In the genomic region with DNA sequence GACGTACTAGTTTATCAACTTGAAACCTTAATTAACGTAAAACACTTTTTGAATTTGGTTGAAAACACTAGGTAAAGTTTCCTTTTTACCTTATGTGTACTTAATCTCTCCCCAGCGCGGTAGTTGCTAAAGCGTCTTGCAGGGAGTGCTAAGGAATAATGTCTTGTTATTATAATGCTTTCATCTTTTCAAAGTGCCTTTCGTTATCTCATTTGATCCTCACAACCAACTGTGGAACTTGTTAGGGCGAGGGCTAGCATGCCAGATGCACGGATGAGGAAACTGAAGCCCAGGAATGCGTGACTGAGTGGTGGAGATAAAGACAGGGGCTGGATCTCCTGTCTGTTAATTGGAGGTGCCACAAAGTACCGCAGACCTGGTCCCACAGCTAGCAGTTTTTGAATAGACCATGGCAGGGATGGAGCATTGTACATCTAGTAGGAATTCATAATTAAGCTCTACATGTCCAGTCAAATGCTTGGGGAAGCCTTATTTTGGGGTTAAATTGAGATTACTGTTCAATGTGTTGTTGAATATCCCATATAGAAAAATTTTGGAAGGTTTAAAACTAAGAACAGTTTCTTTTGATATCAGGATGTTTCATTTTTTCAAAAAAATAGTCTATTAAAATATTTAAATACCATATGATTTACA, we compare ENCODE assay signal across 1 cellular context.
TF ChIP-seq lines count a peak whose summit lies in the region.

No MANE protein-coding gene starts in this region.

TF ChIP-seq in K562, 482 proteins besides CTCF, POLR2A, EP300 and RAD21 (continued from another document and continues in another):
- TF ChIP-seq ZNF232 (CRISPR knock-in tag; IDR thresholded peaks at IDR 0.05) (no peak), HDGF (IDR thresholded peaks at IDR 0.05) (no peak), SIN3A (IDR thresholded peaks at IDR 0.05; ENCODE audit: borderline replicate concordance in 2 of 2, control insufficient read depth in 1 of 2, low read depth in 2 of 2, low read length in 2 of 2) (no peak), ZNF75A (CRISPR knock-in tag; IDR thresholded peaks at IDR 0.05) (no peak), HDAC6 (IDR thresholded peaks at IDR 0.05; ENCODE audit: low read depth, low read length) (no peak), HDAC3 (IDR thresholded peaks at IDR 0.05; ENCODE audit: borderline replicate concordance, partially characterized antibody) (peak; percentile 62), CEBPB (tag; IDR thresholded peaks at IDR 0.05) (peak; percentile 72), PYGO2 (tag; IDR thresholded peaks at IDR 0.05) (no peak), THAP12 (CRISPR knock-in tag; IDR thresholded peaks at IDR 0.05) (no peak), BRD9 (IDR thresholded peaks at IDR 0.05; ENCODE audit: low read depth, partially characterized antibody) (no peak), FOXK1 (CRISPR knock-in tag; IDR thresholded peaks at IDR 0.05; ENCODE audit: borderline replicate concordance) (no peak), NKRF (IDR thresholded peaks at IDR 0.05; ENCODE audit: borderline replicate concordance) (no peak), CHD4 (IDR thresholded peaks at IDR 0.05; ENCODE audit: insufficient read depth, insufficient replicate concordance, low read depth, low read length, poor library complexity, severe bottlenecking) (no peak), TCFL5 (CRISPR knock-in tag; conservative IDR thresholded peaks at IDR 0.05) (no peak), GABPA (tag; conservative IDR thresholded peaks at IDR 0.05; ENCODE audit: low read depth) (no peak), FOXP1 (CRISPR knock-in tag; IDR thresholded peaks at IDR 0.05) (no peak), SRSF3 (IDR thresholded peaks at IDR 0.05; ENCODE audit: insufficient read depth, low read length) (no peak), SREBF2 (CRISPR knock-in tag; IDR thresholded peaks at IDR 0.05) (no peak), SMAD2 (IDR thresholded peaks at IDR 0.05; ENCODE audit: low read depth, low read length) (no peak), ZNF431 (CRISPR knock-in tag; IDR thresholded peaks at IDR 0.05) (no peak), RCOR1 (IDR thresholded peaks at IDR 0.05; ENCODE audit: borderline replicate concordance in 1 of 2, low read depth in 2 of 2, low read length in 2 of 2) (peak; percentile 93 to 98), ASH1L (IDR thresholded peaks at IDR 0.05; ENCODE audit: borderline replicate concordance, low read depth, partially characterized antibody) (no peak), CREB1 (IDR thresholded peaks at IDR 0.05) (peak; percentile 71; the same call in 1 of the 2 replicates), CREB1 (CRISPR knock-in tag; IDR thresholded peaks at IDR 0.05) (no peak; the same call in 1 of the 2 replicates), SAFB2 (IDR thresholded peaks at IDR 0.05; ENCODE audit: borderline replicate concordance, low read depth, low read length, severe bottlenecking) (no peak), THRAP3 (IDR thresholded peaks at IDR 0.05; ENCODE audit: borderline replicate concordance) (no peak), ZNF655 (CRISPR knock-in tag; IDR thresholded peaks at IDR 0.05) (no peak), ZNF695 (CRISPR knock-in tag; IDR thresholded peaks at IDR 0.05) (no peak), MCM3 (IDR thresholded peaks at IDR 0.05) (no peak), SNIP1 (IDR thresholded peaks at IDR 0.05; ENCODE audit: low read depth) (no peak), TAF9B (IDR thresholded peaks at IDR 0.05; ENCODE audit: partially characterized antibody) (no peak), ZKSCAN3 (CRISPR knock-in tag; IDR thresholded peaks at IDR 0.05) (no peak), FOXJ2 (tag; IDR thresholded peaks at IDR 0.05) (no peak), NBN (IDR thresholded peaks at IDR 0.05; ENCODE audit: low read depth) (peak; percentile 53; the same call in 1 of the 2 replicates), TFAP4 (CRISPR knock-in tag; IDR thresholded peaks at IDR 0.05; ENCODE audit: borderline replicate concordance) (no peak), MCM5 (IDR thresholded peaks at IDR 0.05; ENCODE audit: low read depth) (no peak), FOXA1 (IDR thresholded peaks at IDR 0.05; ENCODE audit: borderline replicate concordance) (no peak), SMARCB1 (IDR thresholded peaks at IDR 0.05; ENCODE audit: insufficient read length, low read depth) (no peak), SMARCE1 (IDR thresholded peaks at IDR 0.05) (peak; percentile 81), FOXA3 (CRISPR knock-in tag; conservative IDR thresholded peaks at IDR 0.05 in 1 of 2, IDR thresholded peaks at IDR 0.05 in 1 of 2) (no peak), MECOM (CRISPR knock-in tag; IDR thresholded peaks at IDR 0.05) (peak; percentile 74; the same call in 1 of the 2 replicates), ZNF668 (CRISPR knock-in tag; IDR thresholded peaks at IDR 0.05) (no peak)
- TF ChIP-seq, protein P1, sequence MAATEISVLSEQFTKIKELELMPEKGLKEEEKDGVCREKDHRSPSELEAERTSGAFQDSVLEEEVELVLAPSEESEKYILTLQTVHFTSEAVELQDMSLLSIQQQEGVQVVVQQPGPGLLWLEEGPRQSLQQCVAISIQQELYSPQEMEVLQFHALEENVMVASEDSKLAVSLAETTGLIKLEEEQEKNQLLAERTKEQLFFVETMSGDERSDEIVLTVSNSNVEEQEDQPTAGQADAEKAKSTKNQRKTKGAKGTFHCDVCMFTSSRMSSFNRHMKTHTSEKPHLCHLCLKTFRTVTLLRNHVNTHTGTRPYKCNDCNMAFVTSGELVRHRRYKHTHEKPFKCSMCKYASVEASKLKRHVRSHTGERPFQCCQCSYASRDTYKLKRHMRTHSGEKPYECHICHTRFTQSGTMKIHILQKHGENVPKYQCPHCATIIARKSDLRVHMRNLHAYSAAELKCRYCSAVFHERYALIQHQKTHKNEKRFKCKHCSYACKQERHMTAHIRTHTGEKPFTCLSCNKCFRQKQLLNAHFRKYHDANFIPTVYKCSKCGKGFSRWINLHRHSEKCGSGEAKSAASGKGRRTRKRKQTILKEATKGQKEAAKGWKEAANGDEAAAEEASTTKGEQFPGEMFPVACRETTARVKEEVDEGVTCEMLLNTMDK (IDR thresholded peaks at IDR 0.05; ENCODE audit: borderline replicate concordance, insufficient read depth, low read depth, low read length, poor library complexity, severe bottlenecking): no peak
- TF ChIP-seq, protein P2, sequence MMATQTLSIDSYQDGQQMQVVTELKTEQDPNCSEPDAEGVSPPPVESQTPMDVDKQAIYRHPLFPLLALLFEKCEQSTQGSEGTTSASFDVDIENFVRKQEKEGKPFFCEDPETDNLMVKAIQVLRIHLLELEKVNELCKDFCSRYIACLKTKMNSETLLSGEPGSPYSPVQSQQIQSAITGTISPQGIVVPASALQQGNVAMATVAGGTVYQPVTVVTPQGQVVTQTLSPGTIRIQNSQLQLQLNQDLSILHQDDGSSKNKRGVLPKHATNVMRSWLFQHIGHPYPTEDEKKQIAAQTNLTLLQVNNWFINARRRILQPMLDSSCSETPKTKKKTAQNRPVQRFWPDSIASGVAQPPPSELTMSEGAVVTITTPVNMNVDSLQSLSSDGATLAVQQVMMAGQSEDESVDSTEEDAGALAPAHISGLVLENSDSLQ (IDR thresholded peaks at IDR 0.05): peak; percentile 71
- TF ChIP-seq, protein P3, sequence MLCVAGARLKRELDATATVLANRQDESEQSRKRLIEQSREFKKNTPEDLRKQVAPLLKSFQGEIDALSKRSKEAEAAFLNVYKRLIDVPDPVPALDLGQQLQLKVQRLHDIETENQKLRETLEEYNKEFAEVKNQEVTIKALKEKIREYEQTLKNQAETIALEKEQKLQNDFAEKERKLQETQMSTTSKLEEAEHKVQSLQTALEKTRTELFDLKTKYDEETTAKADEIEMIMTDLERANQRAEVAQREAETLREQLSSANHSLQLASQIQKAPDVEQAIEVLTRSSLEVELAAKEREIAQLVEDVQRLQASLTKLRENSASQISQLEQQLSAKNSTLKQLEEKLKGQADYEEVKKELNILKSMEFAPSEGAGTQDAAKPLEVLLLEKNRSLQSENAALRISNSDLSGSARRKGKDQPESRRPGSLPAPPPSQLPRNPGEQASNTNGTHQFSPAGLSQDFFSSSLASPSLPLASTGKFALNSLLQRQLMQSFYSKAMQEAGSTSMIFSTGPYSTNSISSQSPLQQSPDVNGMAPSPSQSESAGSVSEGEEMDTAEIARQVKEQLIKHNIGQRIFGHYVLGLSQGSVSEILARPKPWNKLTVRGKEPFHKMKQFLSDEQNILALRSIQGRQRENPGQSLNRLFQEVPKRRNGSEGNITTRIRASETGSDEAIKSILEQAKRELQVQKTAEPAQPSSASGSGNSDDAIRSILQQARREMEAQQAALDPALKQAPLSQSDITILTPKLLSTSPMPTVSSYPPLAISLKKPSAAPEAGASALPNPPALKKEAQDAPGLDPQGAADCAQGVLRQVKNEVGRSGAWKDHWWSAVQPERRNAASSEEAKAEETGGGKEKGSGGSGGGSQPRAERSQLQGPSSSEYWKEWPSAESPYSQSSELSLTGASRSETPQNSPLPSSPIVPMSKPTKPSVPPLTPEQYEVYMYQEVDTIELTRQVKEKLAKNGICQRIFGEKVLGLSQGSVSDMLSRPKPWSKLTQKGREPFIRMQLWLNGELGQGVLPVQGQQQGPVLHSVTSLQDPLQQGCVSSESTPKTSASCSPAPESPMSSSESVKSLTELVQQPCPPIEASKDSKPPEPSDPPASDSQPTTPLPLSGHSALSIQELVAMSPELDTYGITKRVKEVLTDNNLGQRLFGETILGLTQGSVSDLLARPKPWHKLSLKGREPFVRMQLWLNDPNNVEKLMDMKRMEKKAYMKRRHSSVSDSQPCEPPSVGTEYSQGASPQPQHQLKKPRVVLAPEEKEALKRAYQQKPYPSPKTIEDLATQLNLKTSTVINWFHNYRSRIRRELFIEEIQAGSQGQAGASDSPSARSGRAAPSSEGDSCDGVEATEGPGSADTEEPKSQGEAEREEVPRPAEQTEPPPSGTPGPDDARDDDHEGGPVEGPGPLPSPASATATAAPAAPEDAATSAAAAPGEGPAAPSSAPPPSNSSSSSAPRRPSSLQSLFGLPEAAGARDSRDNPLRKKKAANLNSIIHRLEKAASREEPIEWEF (CRISPR knock-in tag; IDR thresholded peaks at IDR 0.05): 0 out of 2 replicates have a peak, but pooled peaks have one; percentile 31
- TF ChIP-seq, protein P4, sequence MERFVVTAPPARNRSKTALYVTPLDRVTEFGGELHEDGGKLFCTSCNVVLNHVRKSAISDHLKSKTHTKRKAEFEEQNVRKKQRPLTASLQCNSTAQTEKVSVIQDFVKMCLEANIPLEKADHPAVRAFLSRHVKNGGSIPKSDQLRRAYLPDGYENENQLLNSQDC (CRISPR knock-in tag; IDR thresholded peaks at IDR 0.05): no peak
- TF ChIP-seq, protein P5, sequence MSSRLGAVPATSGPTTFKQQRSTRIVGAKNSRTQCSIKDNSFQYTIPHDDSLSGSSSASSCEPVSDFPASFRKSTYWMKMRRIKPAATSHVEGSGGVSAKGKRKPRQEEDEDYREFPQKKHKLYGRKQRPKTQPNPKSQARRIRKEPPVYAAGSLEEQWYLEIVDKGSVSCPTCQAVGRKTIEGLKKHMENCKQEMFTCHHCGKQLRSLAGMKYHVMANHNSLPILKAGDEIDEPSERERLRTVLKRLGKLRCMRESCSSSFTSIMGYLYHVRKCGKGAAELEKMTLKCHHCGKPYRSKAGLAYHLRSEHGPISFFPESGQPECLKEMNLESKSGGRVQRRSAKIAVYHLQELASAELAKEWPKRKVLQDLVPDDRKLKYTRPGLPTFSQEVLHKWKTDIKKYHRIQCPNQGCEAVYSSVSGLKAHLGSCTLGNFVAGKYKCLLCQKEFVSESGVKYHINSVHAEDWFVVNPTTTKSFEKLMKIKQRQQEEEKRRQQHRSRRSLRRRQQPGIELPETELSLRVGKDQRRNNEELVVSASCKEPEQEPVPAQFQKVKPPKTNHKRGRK (tag; IDR thresholded peaks at IDR 0.05): no peak
